Comparison of ENCODE assay signal across 8 cellular contexts in the genomic region with DNA sequence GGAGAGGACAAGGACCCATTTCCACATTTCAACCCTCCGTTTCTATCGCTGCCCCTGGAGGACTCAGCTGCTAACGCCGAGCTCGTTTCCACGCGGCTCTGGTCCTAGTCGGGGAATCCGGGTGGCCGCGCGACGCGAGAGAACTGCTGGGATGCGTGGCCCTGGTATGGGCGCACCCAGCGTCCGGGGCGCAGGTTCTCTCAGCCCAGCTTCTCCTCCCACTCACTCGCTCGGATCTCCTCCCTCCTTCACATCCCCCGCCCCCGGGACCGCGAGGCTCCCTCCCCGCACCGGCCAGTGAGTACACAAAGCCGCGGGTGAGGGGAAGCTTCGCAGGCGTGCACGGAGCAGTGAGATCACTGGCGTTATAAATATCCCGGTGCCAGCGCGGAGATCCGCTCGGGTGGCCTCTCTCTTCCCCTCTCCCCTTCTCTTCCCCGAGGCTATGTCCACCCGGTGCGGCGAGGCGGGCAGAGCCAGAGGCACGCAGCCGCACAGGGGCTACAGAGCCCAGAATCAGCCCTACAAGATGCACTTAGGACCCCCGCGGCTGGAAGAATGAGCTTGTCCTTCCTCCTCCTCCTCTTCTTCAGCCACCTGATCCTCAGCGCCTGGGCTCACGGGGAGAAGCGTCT. TPM values are rescaled to one million over a fixed set of nuclear protein-coding genes. Genes with fewer than 3 reads are reported as not detected.
DNase-seq lines count a peak whose midpoint lies in the region; TF ChIP-seq lines count a peak whose summit lies in the region.

A gene with protein sequence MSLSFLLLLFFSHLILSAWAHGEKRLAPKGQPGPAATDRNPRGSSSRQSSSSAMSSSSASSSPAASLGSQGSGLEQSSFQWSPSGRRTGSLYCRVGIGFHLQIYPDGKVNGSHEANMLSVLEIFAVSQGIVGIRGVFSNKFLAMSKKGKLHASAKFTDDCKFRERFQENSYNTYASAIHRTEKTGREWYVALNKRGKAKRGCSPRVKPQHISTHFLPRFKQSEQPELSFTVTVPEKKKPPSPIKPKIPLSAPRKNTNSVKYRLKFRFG (plus strand): TSS at position 398 of the 635 bp plus-strand sequence. CDS start 161 bp downstream, at position 559.

- H3K27ac Mint-ChIP-seq in HFFc6 (peak within 1 kb of the TSS; percentile 100), chondrocyte (ENCODE audit: unreplicated experiment) (peak within 1 kb of the TSS; percentile 91)

- H3K4me1 Mint-ChIP-seq in HFFc6 (ENCODE audit: low read depth) (peaks cover 45% of the 10 kb centered on the region), chondrocyte (ENCODE audit: low read depth) (peaks cover 37% of the 10 kb centered on the region)

- H3K4me3 Mint-ChIP-seq in HFFc6 (peak within 1 kb of the TSS; percentile 99), chondrocyte (ENCODE audit: unreplicated experiment) (peak within 1 kb of the TSS; percentile 91)

- H3K4me1 ChIP-seq in stomach smooth muscle (ENCODE audit: control insufficient read depth, insufficient read depth, low read length), result peaks cover 13% of the 10 kb centered on the region

- peak within 1 kb of the TSS; percentile 73 to 93 for H3K9ac ChIP-seq in stomach smooth muscle (ENCODE audit: low read length in 2 of 2)

- H3K4me3 ChIP-seq in stomach smooth muscle (ENCODE audit: low read length in 2 of 2), result peak within 1 kb of the TSS; percentile 85 to 99

- H3K9me3 Mint-ChIP-seq in HFFc6 (peaks cover 20% of the 10 kb centered on the region; the same call in 1 of the 2 replicates), chondrocyte (ENCODE audit: low read depth) (no peaks in the 10 kb centered on the region)

- H3K27ac ChIP-seq in stomach smooth muscle (ENCODE audit: low read length), result peak within 1 kb of the TSS; percentile 69

- DNase-seq in EH (ENCODE audit: low read depth), result peak; percentile 97
- peak; percentile 98 for DNase-seq in HFFc6
- DNase-seq in RPMI8226, result peak; percentile 9
- DNase-seq in chondrocyte (ENCODE audit: low spot score), result peak; percentile 93
- DNase-seq in left kidney (ENCODE audit: low read depth, low spot score), result peak; percentile 88
- DNase-seq in GF-D8 (lab: John Stamatoyannopoulos, UW), result no peak
- no peak for DNase-seq in putamen (ENCODE audit: low spot score)

- H3K27me3 Mint-ChIP-seq in HFFc6 (ENCODE audit: insufficient read depth) (peaks cover 31% of the 10 kb centered on the region), chondrocyte (ENCODE audit: low read depth) (peaks cover 31% of the 10 kb centered on the region)

- no peaks in the 10 kb centered on the region for H3K36me3 ChIP-seq in stomach smooth muscle (ENCODE audit: control insufficient read depth in 2 of 2, insufficient read depth in 2 of 2, low read length in 2 of 2)

- peaks cover 48% of the 10 kb centered on the region for H3K36me3 Mint-ChIP-seq in HFFc6 (ENCODE audit: low read depth)
- peaks cover 1% of the 10 kb centered on the region for H3K36me3 Mint-ChIP-seq in chondrocyte (ENCODE audit: low read depth)

- TF ChIP-seq CTCF in HFFc6 (IDR thresholded peaks at IDR 0.05), result no peak
- no peak for TF ChIP-seq CTCF in chondrocyte (IDR thresholded peaks at IDR 0.05)

- no peaks in the 10 kb centered on the region for H3K9me3 ChIP-seq in stomach smooth muscle (ENCODE audit: control insufficient read depth in 2 of 2, low read length in 2 of 2)

- peaks cover 23 to 25% of the 10 kb centered on the region in 2 donors for H3K27me3 ChIP-seq in stomach smooth muscle (ENCODE audit: control insufficient read depth in 1 of 2, insufficient read depth in 2 of 2, low read length in 2 of 2)

RNA-seq across cellular contexts. Expression of the gene that starts here (rescaled TPM):
- total RNA-seq in HFFc6 (2021; fragmentation: NEBNext Ultra II Directional; extraction: Animal tissue kit (Norgen Biotek cat#: 25700)), result 100 to 1,000 TPM; 248 to 569 (median 522) TPM
- total RNA-seq in chondrocyte, result 1.3 to 5.8 TPM (median 4.5 TPM) in 3 replicates

Comparison
In these comparisons a context has a peak if more than half of its experiments do, and no peak if none do; other contexts are left out.
1. RNA of the gene that starts here (total RNA-seq): 248 to 569 TPM in HFFc6; 1.3 to 5.8 TPM in chondrocyte; every median in the first group is over 10 times any median in the second.
2. DNase-seq: peak in EH (single experiment), HFFc6 (single experiment), RPMI8226 (single experiment), chondrocyte (single experiment) and left kidney (single experiment); none in GF-D8 (single experiment) and putamen (single experiment).